Comparison of ENCODE assay signal across 12 cellular contexts in the genomic region with DNA sequence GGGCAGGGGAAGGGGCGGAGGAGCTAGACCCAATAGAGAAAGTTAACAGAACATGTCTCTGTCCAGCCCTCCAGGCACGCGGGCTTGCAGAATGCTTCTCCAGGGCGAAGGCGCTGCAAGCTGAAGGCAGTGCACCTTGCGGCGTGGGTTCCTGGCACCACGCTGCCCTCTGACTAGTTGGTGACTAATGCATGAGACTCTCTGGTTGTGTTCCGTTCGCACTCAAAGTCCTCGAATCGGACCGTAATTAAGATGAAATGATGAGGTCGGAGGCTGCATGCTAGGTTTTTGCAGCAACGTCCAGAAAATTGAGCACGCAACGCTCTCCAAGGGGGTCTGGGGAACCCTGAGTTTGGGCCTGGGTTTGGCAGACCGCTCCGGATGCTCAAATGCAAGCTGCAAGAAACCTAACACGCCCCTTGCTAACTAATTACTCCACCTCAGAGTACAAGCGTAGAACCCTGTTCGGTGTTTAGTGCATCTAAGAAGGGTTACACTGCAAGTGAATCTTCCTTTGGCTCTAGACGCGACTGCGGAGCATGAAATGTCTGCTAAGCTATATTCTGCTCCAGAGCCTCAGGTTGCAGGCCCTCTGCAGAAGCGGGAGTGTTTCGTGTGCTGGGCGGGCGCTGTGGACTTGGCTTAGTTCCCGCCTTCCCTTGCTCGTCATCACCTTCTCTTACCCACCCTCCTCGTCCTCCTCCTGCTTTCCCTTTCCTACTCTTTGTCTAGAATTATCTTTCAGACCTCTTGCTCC. TPM values are rescaled to one million over a fixed set of nuclear protein-coding genes. Genes with fewer than 3 reads are reported as not detected.
DNase-seq lines count a peak whose midpoint lies in the region; ATAC-seq and TF ChIP-seq lines count a peak whose summit lies in the region.
"Had no signal": no experiment of that assay in that cellular context is flagged by ENCODE, and none has a peak within 500 bp of the region (broad histone marks: within the 10 kb centered on the region; RNA-seq: fewer than 3 reads in every experiment).

No MANE protein-coding gene starts in this region.

- H3K27me3 ChIP-seq in GM23338 (ENCODE audit: insufficient read depth), result peaks cover 95% of the 10 kb centered on the region

- peaks cover 73% of the 10 kb centered on the region for H3K27me3 Mint-ChIP-seq in GM23338 (ENCODE audit: insufficient read depth, low read depth, poor library complexity)
- H3K27me3 Mint-ChIP-seq in brain, result peaks cover 76% of the 10 kb centered on the region
- H3K27me3 Mint-ChIP-seq in naive thymus-derived CD8-positive, alpha-beta T cell, result peaks cover 7 to 55% (median 43%) of the 10 kb centered on the region in 5 donors

- H3K27ac Mint-ChIP-seq in GM23338 (no peak overlapping the region), brain (no peak overlapping the region)
- peak overlapping the region in 1 of 10 donors; percentile 76 for H3K27ac Mint-ChIP-seq in naive thymus-derived CD8-positive, alpha-beta T cell

- H3K36me3 ChIP-seq in GM23338 (ENCODE audit: insufficient read depth), result no peaks in the 10 kb centered on the region

- peak overlapping the region; percentile 48 for H3K4me3 ChIP-seq in GM23338

- TF ChIP-seq CTCF in GM23338 (conservative IDR thresholded peaks at IDR 0.05; ENCODE audit: low read depth in 2 of 2) (no peak), brain (conservative IDR thresholded peaks at IDR 0.05) (no peak)

- no peak overlapping the region for H2AFZ ChIP-seq in GM23338

- H3K79me2 ChIP-seq in GM23338 (replicated peaks; ENCODE audit: insufficient read depth), result no peaks in the 10 kb centered on the region

- H3K4me3 Mint-ChIP-seq in GM23338 (peak overlapping the region; percentile 75), brain (peak overlapping the region; percentile 19 to 71 (median 32))
- H3K4me3 Mint-ChIP-seq in naive thymus-derived CD8-positive, alpha-beta T cell, result peak overlapping the region; percentile 59 to 95 (median 75)

- H4K20me1 ChIP-seq in GM23338 (replicated peaks; ENCODE audit: insufficient read depth), result 0 out of 2 replicates have a peak, but pooled peaks cover 3% of the 10 kb centered on the region

- H3K9me3 Mint-ChIP-seq in GM23338, result peaks cover 4% of the 10 kb centered on the region; the same call in 2 of the 3 replicates
- H3K9me3 Mint-ChIP-seq in brain, result peaks cover 0 to 12% (median 5%) of the 10 kb centered on the region in 5 experiments
- peaks cover 0 to 4% (median 0%) of the 10 kb centered on the region in 9 donors for H3K9me3 Mint-ChIP-seq in naive thymus-derived CD8-positive, alpha-beta T cell

- no peaks in the 10 kb centered on the region for H3F3A ChIP-seq in GM23338 (replicated peaks; ENCODE audit: low read depth)

- H3K4me2 ChIP-seq in GM23338, result peak overlapping the region; percentile 71

- DNase-seq in CD1c-positive myeloid dendritic cell (ENCODE audit: extremely low spot score), result peak; percentile 15
- peak; percentile 35 for DNase-seq in GM23338 (ENCODE audit: low spot score)
- DNase-seq in naive thymus-derived CD8-positive, alpha-beta T cell, result no peak
- no peak for DNase-seq in cerebellar nuclear complex (lab: John Stamatoyannopoulos, UW)
- DNase-seq in NCI-H2107 (lab: John Stamatoyannopoulos, UW), result no peak
- DNase-seq: amniotic stem cell, DMS 273 treated with DMSO at 0.1 percent for 48 hours, T1000 had no signal

- POLR2A ChIA-PET in naive thymus-derived CD8-positive, alpha-beta T cell (lab: Charles Lee), result interaction anchor here (0.6 to 1.2 kb wide), 4 partner anchors 45 to 1386 kb away, joined by 3 to 4 read pairs (median 3); no protein-coding TSS in a partner anchor

- H3K4me1 ChIP-seq in GM23338 (ENCODE audit: insufficient read depth), result no peaks in the 10 kb centered on the region; the same call in 1 of the 2 replicates

- no peaks in the 10 kb centered on the region for H3K9me2 ChIP-seq in GM23338 (ENCODE audit: insufficient read depth)

- no peak overlapping the region for H3K27ac ChIP-seq in GM23338 (ENCODE audit: low read depth)

- peak; percentile 59 for ATAC-seq in GM23338
- ATAC-seq in naive thymus-derived CD8-positive, alpha-beta T cell, result peak; percentile 63 to 64
- ATAC-seq in GM21717 (IDR thresholded peaks at IDR 0.05; ENCODE audit: unreplicated experiment), result no peak
- ATAC-seq in GM18498 (IDR thresholded peaks at IDR 0.05; ENCODE audit: unreplicated experiment), result no peak
- ATAC-seq: sciatic nerve had no signal

- H3K36me3 Mint-ChIP-seq in GM23338 (ENCODE audit: low read depth) (no peaks in the 10 kb centered on the region; the same call in 2 of the 3 replicates), brain (no peaks in the 10 kb centered on the region)
- H3K36me3 Mint-ChIP-seq in naive thymus-derived CD8-positive, alpha-beta T cell, result no peaks in the 10 kb centered on the region

- H3K4me1 Mint-ChIP-seq in GM23338 (peaks cover 7% of the 10 kb centered on the region; the same call in 2 of the 3 replicates), brain (peaks cover 15% of the 10 kb centered on the region)
- peaks cover 2 to 17% (median 15%) of the 10 kb centered on the region in 4 donors for H3K4me1 Mint-ChIP-seq in naive thymus-derived CD8-positive, alpha-beta T cell

TF ChIP-seq in GM23338, 12 proteins besides CTCF, POLR2A, EP300 and RAD21:
- TF ChIP-seq, protein P1, sequence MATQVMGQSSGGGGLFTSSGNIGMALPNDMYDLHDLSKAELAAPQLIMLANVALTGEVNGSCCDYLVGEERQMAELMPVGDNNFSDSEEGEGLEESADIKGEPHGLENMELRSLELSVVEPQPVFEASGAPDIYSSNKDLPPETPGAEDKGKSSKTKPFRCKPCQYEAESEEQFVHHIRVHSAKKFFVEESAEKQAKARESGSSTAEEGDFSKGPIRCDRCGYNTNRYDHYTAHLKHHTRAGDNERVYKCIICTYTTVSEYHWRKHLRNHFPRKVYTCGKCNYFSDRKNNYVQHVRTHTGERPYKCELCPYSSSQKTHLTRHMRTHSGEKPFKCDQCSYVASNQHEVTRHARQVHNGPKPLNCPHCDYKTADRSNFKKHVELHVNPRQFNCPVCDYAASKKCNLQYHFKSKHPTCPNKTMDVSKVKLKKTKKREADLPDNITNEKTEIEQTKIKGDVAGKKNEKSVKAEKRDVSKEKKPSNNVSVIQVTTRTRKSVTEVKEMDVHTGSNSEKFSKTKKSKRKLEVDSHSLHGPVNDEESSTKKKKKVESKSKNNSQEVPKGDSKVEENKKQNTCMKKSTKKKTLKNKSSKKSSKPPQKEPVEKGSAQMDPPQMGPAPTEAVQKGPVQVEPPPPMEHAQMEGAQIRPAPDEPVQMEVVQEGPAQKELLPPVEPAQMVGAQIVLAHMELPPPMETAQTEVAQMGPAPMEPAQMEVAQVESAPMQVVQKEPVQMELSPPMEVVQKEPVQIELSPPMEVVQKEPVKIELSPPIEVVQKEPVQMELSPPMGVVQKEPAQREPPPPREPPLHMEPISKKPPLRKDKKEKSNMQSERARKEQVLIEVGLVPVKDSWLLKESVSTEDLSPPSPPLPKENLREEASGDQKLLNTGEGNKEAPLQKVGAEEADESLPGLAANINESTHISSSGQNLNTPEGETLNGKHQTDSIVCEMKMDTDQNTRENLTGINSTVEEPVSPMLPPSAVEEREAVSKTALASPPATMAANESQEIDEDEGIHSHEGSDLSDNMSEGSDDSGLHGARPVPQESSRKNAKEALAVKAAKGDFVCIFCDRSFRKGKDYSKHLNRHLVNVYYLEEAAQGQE (IDR thresholded peaks at IDR 0.05; ENCODE audit: unreplicated experiment), result peak; percentile 19
- no peak for TF ChIP-seq ZNF331 (CRISPR knock-in tag; IDR thresholded peaks at IDR 0.05; ENCODE audit: low read depth)

RNA-seq across cellular contexts. Expression of a gene that starts 57.1 kb away (rescaled TPM):
- 4.8 and 6.8 TPM in 2 replicates for total RNA-seq in GM23338 (2014; rRNA removed; shearing (Covaris generic))
- 10.4 and 11.6 TPM in 2 replicates for polyA plus RNA-seq in GM23338 (2016; fragmentation: Nextera tagmentation; extraction: Ambion mirVana)
- 6.8 TPM for polyA plus RNA-seq in brain (ENCODE audit: insufficient read depth, low read depth, low replicate concordance)
- 10 to 100 TPM; 17.1 to 18.7 TPM for total RNA-seq in naive thymus-derived CD8-positive, alpha-beta T cell
- 1 to 10 TPM; 2.4 to 6.3 (median 2.8) TPM for polyA plus RNA-seq in naive thymus-derived CD8-positive, alpha-beta T cell

Comparison
In these comparisons a context has a peak if more than half of its experiments do, and no peak if none do; other contexts are left out.
1. DNase-seq: peak in CD1c-positive myeloid dendritic cell (single experiment) and GM23338 (single experiment); none in naive thymus-derived CD8-positive, alpha-beta T cell (0 of 10), cerebellar nuclear complex (0 of 2) and NCI-H2107 (single experiment).
2. ATAC-seq: peak in GM23338 (single experiment) and naive thymus-derived CD8-positive, alpha-beta T cell (2 of 2); none in GM21717 (single experiment) and GM18498 (single experiment).
3. Peak in every context shown above with its lines, with median percentiles within 50 percentile points of each other: H3K4me3 Mint-ChIP-seq.